In the genomic region with DNA sequence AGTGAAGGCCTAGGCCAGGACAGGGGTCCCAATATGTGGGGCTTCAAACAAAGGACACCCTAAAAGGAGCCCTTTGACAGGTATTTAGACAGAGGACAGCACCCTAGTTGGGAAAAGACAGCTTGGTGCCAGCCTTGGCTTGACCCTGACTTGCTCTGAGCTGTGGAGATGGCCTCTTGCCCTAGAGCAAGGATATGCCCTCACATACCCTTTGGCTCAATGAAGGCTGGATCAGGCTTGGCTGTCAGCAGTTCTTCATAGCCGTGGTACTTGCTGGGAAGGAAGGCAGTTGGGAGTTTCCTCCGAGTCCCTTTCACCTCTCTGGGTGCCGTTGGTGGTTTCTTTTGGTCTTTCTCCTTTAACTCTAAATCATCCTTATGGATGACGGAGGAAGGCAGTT, we compare ENCODE assay signal across 22 cellular contexts.
DNase-seq lines count a peak whose midpoint lies in the region; ATAC-seq and TF ChIP-seq lines count a peak whose summit lies in the region.
"Had no signal": no experiment of that assay in that cellular context is flagged by ENCODE, and none has a peak within 500 bp of the region (broad histone marks: within the 10 kb centered on the region; RNA-seq: fewer than 3 reads in every experiment).

No MANE protein-coding gene starts in this region.

- 98% methylated on average over 4 of the region's 4 CpGs for WGBS in esophagus muscularis mucosa

- peaks cover 5 to 78% (median 44%) of the 10 kb centered on the region in 4 donors for H3K36me3 ChIP-seq in esophagus muscularis mucosa

- H3K4me3 ChIP-seq in esophagus muscularis mucosa = no peak overlapping the region
- H3K4me3 ChIP-seq: BLaER1, GM12878 had no signal

- H3K4me1 ChIP-seq in esophagus muscularis mucosa = no peaks in the 10 kb centered on the region
- H3K4me1 ChIP-seq: BE2C had no signal

- no peak for TF ChIP-seq CTCF in esophagus muscularis mucosa (IDR thresholded peaks at IDR 0.05)

- H3K27me3 ChIP-seq in esophagus muscularis mucosa = no peaks in the 10 kb centered on the region
- H3K27me3 ChIP-seq: BE2C, BLaER1 had no signal

- H3K9me3 ChIP-seq in esophagus muscularis mucosa = no peaks in the 10 kb centered on the region
- H3K9me3 ChIP-seq: BE2C, BLaER1 had no signal

- no peak for TF ChIP-seq POLR2A in esophagus muscularis mucosa (IDR thresholded peaks at IDR 0.05; ENCODE audit: low read depth)

- TF ChIP-seq EP300 in esophagus muscularis mucosa (IDR thresholded peaks at IDR 0.05) = no peak

- intact Hi-C loops in Right ventricle myocardium superior (cut with DNase I) = no loop called here
- intact Hi-C loops in left cardiac atrium (cut with DNase I) = no loop called here
- intact Hi-C loops in esophagus muscularis mucosa (cut with DNase I) = no loop called here

- DNase-seq in Right ventricle myocardium superior (no peak), left cardiac atrium (no peak), esophagus muscularis mucosa (ENCODE audit: extremely low spot score) (peak; percentile 55), left lobe of liver (ENCODE audit: low spot score) (no peak), superior temporal gyrus (ENCODE audit: extremely low spot score) (no peak)
- DNase-seq: 8988T; ACHN; BE2C; C1 segment of cervical spinal cord; CD4-positive, alpha-beta memory T cell; CD4-positive, CD25-positive, alpha-beta regulatory T cell; CD8-positive, alpha-beta memory T cell; COR-L47; DMS 273 treated with DMSO at 0.1 percent for 48 hours; DMS153; DMS53; DMS79; DND-41; EL; GDM1 had no signal

- no peak overlapping the region for H3K27ac ChIP-seq in esophagus muscularis mucosa (replicated peaks in 1 of 4)
- H3K27ac ChIP-seq: BLaER1 had no signal

- ATAC-seq in Right ventricle myocardium superior (ENCODE audit: poor library complexity) = peak; percentile 77
- ATAC-seq in left cardiac atrium = no peak
- ATAC-seq in left lobe of liver = peak; percentile 44
- ATAC-seq: GM12878 had no signal

Comparison
In these comparisons a context has a peak if more than half of its experiments do, and no peak if none do; other contexts are left out.
1. ATAC-seq: peak in Right ventricle myocardium superior (single experiment) and left lobe of liver (single experiment); none in left cardiac atrium (0 of 2).